1 cellular context compared by ENCODE assay signal in genomic region chr1:14567056-14567455, GRCh38.
TF ChIP-seq lines count a peak whose summit lies in the region.

No MANE protein-coding gene starts in this region.

TF ChIP-seq in GM23338, 12 proteins besides CTCF, POLR2A, EP300 and RAD21:
- TF ChIP-seq REST (IDR thresholded peaks at IDR 0.05; ENCODE audit: unreplicated experiment): no peak
- TF ChIP-seq NANOG (IDR thresholded peaks at IDR 0.05; ENCODE audit: borderline replicate concordance): no peak
- TF ChIP-seq ZNF462 (CRISPR knock-in tag; IDR thresholded peaks at IDR 0.05): no peak
- no peak for TF ChIP-seq ZNF114 (CRISPR knock-in tag; IDR thresholded peaks at IDR 0.05)
- TF ChIP-seq STAT1 (IDR thresholded peaks at IDR 0.05; ENCODE audit: unreplicated experiment): no peak
- no peak for TF ChIP-seq ETS1 (IDR thresholded peaks at IDR 0.05)
- TF ChIP-seq CREB1 (CRISPR knock-in tag; IDR thresholded peaks at IDR 0.05; ENCODE audit: low read depth): no peak
- TF ChIP-seq JUNB (IDR thresholded peaks at IDR 0.05; ENCODE audit: unreplicated experiment): no peak
- no peak for TF ChIP-seq EZH2 (IDR thresholded peaks at IDR 0.05; ENCODE audit: low read depth, unreplicated experiment)
- TF ChIP-seq EZH2phosphoT487 (IDR thresholded peaks at IDR 0.05; ENCODE audit: unreplicated experiment): no peak
- TF ChIP-seq ZNF331 (CRISPR knock-in tag; IDR thresholded peaks at IDR 0.05; ENCODE audit: low read depth): no peak
